Comparison of ENCODE assay signal across 23 cellular contexts in genomic region chr4:12534684-12535083, GRCh38.
A peak's percentile ranks its signal among the peaks of the same experiment; 100 is the strongest.
DNase-seq lines count a peak whose midpoint lies in the region; ATAC-seq, FAIRE-seq and TF ChIP-seq lines count a peak whose summit lies in the region.
"Had no signal": no experiment of that assay in that cellular context is flagged by ENCODE, and none has a peak within 500 bp of the region (broad histone marks: within the 10 kb centered on the region; RNA-seq: fewer than 3 reads in every experiment).

No MANE protein-coding gene starts in this region.

- H3K4me1 ChIP-seq in HepG2 (ENCODE audit: insufficient read depth, low read length) (peaks cover 9% of the 10 kb centered on the region; the same call in 1 of the 2 replicates), right lobe of liver (no peaks in the 10 kb centered on the region), K562 (replicated peaks in 1 of 2; ENCODE audit: control insufficient read depth in 2 of 2, insufficient read depth in 2 of 2, low read length in 2 of 2) (no peaks in the 10 kb centered on the region)
- H3K4me1 ChIP-seq: BE2C, BLaER1 had no signal

- no peak overlapping the region for H3K4me2 ChIP-seq in HepG2 (ENCODE audit: low read depth, low read length)
- no peak overlapping the region for H3K4me2 ChIP-seq in K562 (ENCODE audit: insufficient read depth, low read length)
- H3K4me2 ChIP-seq: BLaER1 had no signal

- H3K79me2 ChIP-seq in HepG2 (ENCODE audit: insufficient read depth, low read length) (no peaks in the 10 kb centered on the region), K562 (ENCODE audit: control insufficient read depth, insufficient read depth, low read length) (no peaks in the 10 kb centered on the region)

- no peak for TF ChIP-seq CTCF in HepG2 (CRISPR knock-in tag; IDR thresholded peaks at IDR 0.05)
- no peak for TF ChIP-seq CTCF in right lobe of liver (IDR thresholded peaks at IDR 0.05)
- TF ChIP-seq CTCF in K562 (IDR thresholded peaks at IDR 0.05 in 2 of 3, conservative IDR thresholded peaks at IDR 0.05 in 1 of 3; ENCODE audit: insufficient read depth in 2 of 3, low read depth in 1 of 3, low read length in 3 of 3), result no peak

- intact Hi-C loops in HepG2 (cut with micrococcal nuclease; ENCODE audit: unreplicated experiment), result no loop called here
- intact Hi-C loops in right lobe of liver (cut with DNase I), result no loop called here
- intact Hi-C loops in K562 (cut with micrococcal nuclease), result no loop called here

- 33% methylated on average over 1 of the region's 1 CpG for WGBS in HepG2 (ENCODE audit: low lambda C conversion rate)
- 73% methylated on average over 1 of the region's 1 CpG for WGBS in right lobe of liver (ENCODE audit: insufficient coverage, low coverage, low lambda C conversion rate, missing lambda C conversion rate)
- WGBS in K562 (ENCODE audit: insufficient coverage, low coverage, missing lambda C conversion rate), result 0% methylated on average over 1 of the region's 1 CpG

- H3K9ac ChIP-seq in HepG2 (ENCODE audit: insufficient read depth, low read depth, low read length) (no peak overlapping the region), K562 (ENCODE audit: insufficient read depth in 1 of 2, low read depth in 2 of 2, low read length in 2 of 2) (no peak overlapping the region)
- H3K9ac ChIP-seq: BLaER1 had no signal

- H3K36me3 ChIP-seq in HepG2 (replicated peaks in 1 of 2; ENCODE audit: control insufficient read depth in 1 of 2, insufficient read depth in 2 of 2, low read length in 2 of 2) (no peaks in the 10 kb centered on the region), right lobe of liver (no peaks in the 10 kb centered on the region), K562 (ENCODE audit: control insufficient read depth, insufficient read depth, low read length) (no peaks in the 10 kb centered on the region)
- H3K36me3 ChIP-seq: BE2C, BLaER1 had no signal

- H2AFZ ChIP-seq in HepG2 (ENCODE audit: low read length), result no peak overlapping the region
- H2AFZ ChIP-seq in K562 (ENCODE audit: low read depth, low read length), result no peak overlapping the region

- no peak for DNase-seq in HepG2 (ENCODE audit: low spot score)
- DNase-seq in right lobe of liver, result no peak
- no peak for DNase-seq in K562 (ENCODE audit: extremely low read depth in 1 of 4, low spot score in 3 of 4)
- DNase-seq in stimulated activated CD4-positive, alpha-beta T cell treated with anti-CD3 and anti-CD28 coated beads, Interleukin-2, amount 100 ng/mL, for 24 hours, result no peak
- DNase-seq: ACHN; BE2C; C1 segment of cervical spinal cord; CD4-positive, alpha-beta memory T cell; CD4-positive, CD25-positive, alpha-beta regulatory T cell; CD8-positive, alpha-beta memory T cell; COR-L47; DMS 273 treated with DMSO at 0.1 percent for 48 hours; DMS153; DMS79; DND-41; EL; GDM1 had no signal

- CTCF ChIA-PET in HepG2 (lab: Yijun Ruan, JAX; ENCODE audit: low intra/inter-chr PET ratio, low total read pairs), result no interaction called here
- CTCF ChIA-PET in K562 (lab: Yijun Ruan, JAX; ENCODE audit: low intra/inter-chr PET ratio), result no interaction called here

- 0 out of 2 replicates have a peak, but pooled peaks cover 4% of the 10 kb centered on the region for H3K9me3 ChIP-seq in HepG2 (ENCODE audit: low read length)
- H3K9me3 ChIP-seq in right lobe of liver, result no peaks in the 10 kb centered on the region
- H3K9me3 ChIP-seq in K562 (replicated peaks; ENCODE audit: control insufficient read depth, insufficient read depth, low read depth, low read length), result no peaks in the 10 kb centered on the region; the same call in 1 of the 2 replicates
- H3K9me3 ChIP-seq: BE2C, BLaER1 had no signal

- TF ChIP-seq POLR2A in HepG2 (IDR thresholded peaks at IDR 0.05; ENCODE audit: insufficient read depth in 1 of 2, low read depth in 2 of 2, low read length in 2 of 2), result no peak
- TF ChIP-seq POLR2A in right lobe of liver (IDR thresholded peaks at IDR 0.05), result no peak
- no peak for TF ChIP-seq POLR2A in K562 (conservative IDR thresholded peaks at IDR 0.05)

- BruUV-seq in HepG2 (replicated peaks; lab: Mats Ljungman, UMichigan), result no TSS peak
- BruUV-seq in K562 (replicated peaks; lab: Mats Ljungman, UMichigan), result no TSS peak

- no peak for TF ChIP-seq EP300 in HepG2 (IDR thresholded peaks at IDR 0.05; ENCODE audit: low read depth in 2 of 2, low read length in 2 of 2)
- TF ChIP-seq EP300 in HepG2 (CRISPR knock-in tag; IDR thresholded peaks at IDR 0.05; ENCODE audit: borderline replicate concordance), result no peak
- no peak for TF ChIP-seq EP300 in K562 (IDR thresholded peaks at IDR 0.05; ENCODE audit: low read length)

- ATAC-seq in HepG2, result no peak
- ATAC-seq in right lobe of liver, result no peak
- no peak for ATAC-seq in K562
- no peak for ATAC-seq in HG02571 (IDR thresholded peaks at IDR 0.05; ENCODE audit: unreplicated experiment)
- ATAC-seq: GM12878 had no signal

- TF ChIP-seq RAD21 in HepG2 (CRISPR knock-in tag; IDR thresholded peaks at IDR 0.05) (no peak), K562 (CRISPR knock-in tag; conservative IDR thresholded peaks at IDR 0.05 in 1 of 2, IDR thresholded peaks at IDR 0.05 in 1 of 2) (no peak)

- H3K27ac ChIP-seq in HepG2 (ENCODE audit: extremely low read length, insufficient read depth, low read length) (no peak overlapping the region), right lobe of liver (no peak overlapping the region), K562 (ENCODE audit: extremely low read depth, low read depth, low read length) (no peak overlapping the region)
- H3K27ac ChIP-seq: 22Rv1, BLaER1 had no signal

- POLR2A ChIA-PET in HepG2 (lab: Yijun Ruan, JAX), result no interaction called here
- POLR2A ChIA-PET in K562 (lab: Yijun Ruan, JAX), result no interaction called here

- H3K27me3 ChIP-seq in HepG2 (ENCODE audit: control insufficient read depth in 1 of 2, insufficient read depth in 2 of 2, low read length in 2 of 2), result no peaks in the 10 kb centered on the region; a peak in 1 of 5 replicates
- no peaks in the 10 kb centered on the region for H3K27me3 ChIP-seq in right lobe of liver
- no peaks in the 10 kb centered on the region for H3K27me3 ChIP-seq in K562 (ENCODE audit: control insufficient read depth in 2 of 2, insufficient read depth in 2 of 2, low read length in 2 of 2)
- H3K27me3 ChIP-seq: BE2C, BLaER1 had no signal

- in situ Hi-C loops in HepG2 (cut with HindIII; ENCODE audit: extremely low pct_ligation_motif_present, low pct_unique_long_range_greater_than_20kb), result no loop called here
- in situ Hi-C loops in K562 (cut with MboI), result no loop called here

- H4K20me1 ChIP-seq in HepG2 (ENCODE audit: insufficient read depth, low read length), result no peaks in the 10 kb centered on the region
- no peaks in the 10 kb centered on the region for H4K20me1 ChIP-seq in K562 (replicated peaks; ENCODE audit: control insufficient read depth, insufficient read depth, low read length)
- H4K20me1 ChIP-seq: BLaER1 had no signal

- H3K9me1 ChIP-seq in K562 (ENCODE audit: control insufficient read depth, insufficient read depth, low read length), result no peaks in the 10 kb centered on the region

- H3K4me3 ChIP-seq in HepG2 (replicated peaks in 1 of 3; ENCODE audit: insufficient read depth in 1 of 3, low read depth in 2 of 3, low read length in 3 of 3), result no peak overlapping the region
- H3K4me3 ChIP-seq in right lobe of liver, result no peak overlapping the region
- H3K4me3 ChIP-seq in K562, result no peak overlapping the region
- H3K4me3 ChIP-seq: BLaER1, GM12878 had no signal

- FAIRE-seq in HepG2 (lab: Jason Lieb, UNC) (no peak), K562 (lab: Jason Lieb, UNC) (no peak)
- FAIRE-seq: GM12878, GM12892, GM18507 had no signal

TF ChIP-seq in HepG2, 621 proteins besides CTCF, POLR2A, EP300 and RAD21 (continues in another document):
- peak; percentile 54; the same call in 1 of the 2 replicates for TF ChIP-seq MAFF (IDR thresholded peaks at IDR 0.05; ENCODE audit: low read depth, low read length)
- no peak for TF ChIP-seq ZEB1 (IDR thresholded peaks at IDR 0.05; ENCODE audit: insufficient replicate concordance, low read depth)
- TF ChIP-seq AKAP8 (CRISPR knock-in tag; IDR thresholded peaks at IDR 0.05), result no peak

TF ChIP-seq in K562, 482 proteins besides CTCF, POLR2A, EP300 and RAD21:
- TF ChIP-seq ZNF316 (IDR thresholded peaks at IDR 0.05), result peak; percentile 44; the same call in 1 of the 2 replicates
- no peak for TF ChIP-seq TAF1 (IDR thresholded peaks at IDR 0.05; ENCODE audit: control insufficient read depth, extremely low read depth, insufficient read depth, low read length, severe bottlenecking)

Comparison
In these comparisons a context has a peak if more than half of its experiments do, and no peak if none do; other contexts are left out.
1. Of the 241 proteins assayed by ChIP-seq in both HepG2 and K562: peak only in HepG2: MAFF and MAFK; only in K562: none; in both: none; in neither: 239.